Comparison of ENCODE assay signal across 9 cellular contexts in genomic region chr6:116564921-116565872, GRCh38. TPM values are rescaled to one million over a fixed set of nuclear protein-coding genes. Genes with fewer than 3 reads are reported as not detected.
DNase-seq lines count a peak whose midpoint lies in the region; ATAC-seq and TF ChIP-seq lines count a peak whose summit lies in the region.
"Had no signal": no experiment of that assay in that cellular context is flagged by ENCODE, and none has a peak within 500 bp of the region (broad histone marks: within the 10 kb centered on the region; RNA-seq: fewer than 3 reads in every experiment).

No MANE protein-coding gene starts in this region.

- H3K27ac ChIP-seq in H9 (ENCODE audit: insufficient read length, low read depth, low read length), result no peak overlapping the region

- no peak for TF ChIP-seq CTCF in H9 (conservative IDR thresholded peaks at IDR 0.05)

- intact Hi-C loops in left ventricle myocardium superior (cut with micrococcal nuclease), result no loop called here

- no peaks in the 10 kb centered on the region for H3K79me1 ChIP-seq in H9 (ENCODE audit: insufficient read depth, low read depth, low read length, poor library complexity, severe bottlenecking)

- H2BK15ac ChIP-seq in H9 (ENCODE audit: low read depth, low read length), result no peak overlapping the region

- H3T11ph ChIP-seq in H9 (ENCODE audit: low read length), result no peak overlapping the region

- no peak overlapping the region for H3K56ac ChIP-seq in H9 (ENCODE audit: insufficient read length, low read depth, low read length)

- WGBS in H9 (ENCODE audit: extremely low coverage, insufficient read length, low lambda C conversion rate), result no CpG with 5 or more reads among the region's 42 CpGs

- H3K18ac ChIP-seq in H9 (ENCODE audit: insufficient read length, low read depth, low read length), result no peak overlapping the region

- H3K4me1 ChIP-seq in H9 (ENCODE audit: insufficient read depth, low read length), result no peaks in the 10 kb centered on the region

- H3K79me2 ChIP-seq in H9 (ENCODE audit: insufficient read depth, low read length), result no peaks in the 10 kb centered on the region

- H3K4me1 Mint-ChIP-seq in H9, result peaks cover 8% of the 10 kb centered on the region in 2 experiments; a peak in 3 of 4 replicates

- H3K27me3 ChIP-seq in H9 (ENCODE audit: insufficient read depth, low read length), result no peaks in the 10 kb centered on the region

- no peak overlapping the region for H3K4me2 ChIP-seq in H9 (ENCODE audit: insufficient read depth, insufficient read length, low read length)

- H3K9me3 Mint-ChIP-seq in H9, result no peaks in the 10 kb centered on the region

- peak overlapping the region; percentile 60 for H4K5ac ChIP-seq in H9 (ENCODE audit: insufficient read length, low read depth, low read length)

- no peak overlapping the region for H2BK12ac ChIP-seq in H9 (ENCODE audit: insufficient read length, low read depth, low read length)

- H2AFZ ChIP-seq in H9 (ENCODE audit: low read length), result peak overlapping the region; percentile 65

- no peak overlapping the region for H2BK120ac ChIP-seq in H9 (ENCODE audit: low read depth, low read length, poor library complexity, severe bottlenecking)

- no peak overlapping the region for H2BK20ac ChIP-seq in H9 (ENCODE audit: low read depth, low read length, poor library complexity, severe bottlenecking)

- H3K14ac ChIP-seq in H9 (ENCODE audit: insufficient read depth, low read length), result no peak overlapping the region

- H3K23me2 ChIP-seq in H9 (ENCODE audit: insufficient read length, low read depth, low read length, poor library complexity, severe bottlenecking), result no peaks in the 10 kb centered on the region

- H2AK5ac ChIP-seq in H9 (ENCODE audit: insufficient read length, low read length), result no peak overlapping the region

- H3K9me3 ChIP-seq in H9 (ENCODE audit: control insufficient read depth, low read depth, low read length), result no peaks in the 10 kb centered on the region

- no peak for DNase-seq in H9
- DNase-seq in activated naive CD4-positive, alpha-beta T cell treated with anti-CD3 and anti-CD28 coated beads, Interleukin-2, amount 50 U/mL, for 16 hours, result peak; percentile 29
- DNase-seq in left ventricle myocardium superior, result peak; percentile 63
- peak; percentile 11 for DNase-seq in stimulated activated CD4-positive, alpha-beta T cell treated with anti-CD3 and anti-CD28 coated beads, Interleukin-4, amount 100 ng/mL, for 1 hour
- DNase-seq in KBM-7, result no peak
- DNase-seq in NCI-H774 (lab: John Stamatoyannopoulos, UW), result no peak
- no peak for DNase-seq in ecto neural progenitor cell (ENCODE audit: low spot score)

- H3K27ac Mint-ChIP-seq in H9, result no peak overlapping the region

- H3K27me3 Mint-ChIP-seq in H9 (ENCODE audit: low read depth), result peaks cover 12% of the 10 kb centered on the region

- H2BK5ac ChIP-seq in H9 (ENCODE audit: insufficient read length, low read length), result no peak overlapping the region

- in situ Hi-C loops in KBM-7 (cut with MboI; ENCODE audit: low pct_unique_long_range_greater_than_20kb, low sequenced_read_pairs), result no loop called here

- H3K36me3 Mint-ChIP-seq in H9 (ENCODE audit: insufficient read depth in 1 of 3, low read depth in 3 of 3), result no peaks in the 10 kb centered on the region

- no peak overlapping the region for H3K23ac ChIP-seq in H9 (ENCODE audit: insufficient read length, low read depth, low read length)

- H4K91ac ChIP-seq in H9 (ENCODE audit: insufficient read length, low read depth, low read length), result no peak overlapping the region

- H3K4ac ChIP-seq in H9 (ENCODE audit: low read depth, low read length), result no peak overlapping the region

- H3K9ac ChIP-seq in H9 (ENCODE audit: extremely low read depth, insufficient read length, low read length), result no peak overlapping the region

- H3K4me3 Mint-ChIP-seq in H9, result no peak overlapping the region

- ATAC-seq in left ventricle myocardium superior, result peak; percentile 76
- ATAC-seq in GM18909 (IDR thresholded peaks at IDR 0.05; ENCODE audit: poor library complexity, unreplicated experiment), result no peak

- no peaks in the 10 kb centered on the region for H4K20me1 ChIP-seq in H9 (ENCODE audit: control insufficient read depth, insufficient read depth, insufficient read length)

- no peak overlapping the region for H4K8ac ChIP-seq in H9 (replicated peaks; ENCODE audit: insufficient read length, low read depth, low read length)

RNA-seq across cellular contexts. Expression of gene RWDD1, which starts 6.1 kb away (rescaled TPM):
- total RNA-seq in H9 (2021) (38.8 and 42.0 TPM in 2 replicates), left ventricle myocardium superior (72.4 TPM)

RNA-seq across cellular contexts. Expression of gene CALHM4, which starts 11.6 kb away (rescaled TPM):
- not detected in 2 replicates for total RNA-seq in H9 (2021)
- total RNA-seq in left ventricle myocardium superior, result 0.32 TPM
- total RNA-seq: T-helper 1 cell treated with Interleukin-12 subunit alpha and Interleukin-12 subunit beta and Interleukin-4 antibody, amounts not matched to agents 30 ng/mL and 1 ng/mL, for 36 hours had no signal

RNA-seq across cellular contexts. Expression of gene TRAPPC3L, which starts 19.7 kb away (rescaled TPM):
- total RNA-seq in H9 (2021) (not detected in 2 replicates), left ventricle myocardium superior (0.40 TPM)
- total RNA-seq: T-helper 1 cell treated with Interleukin-12 subunit alpha and Interleukin-12 subunit beta and Interleukin-4 antibody, amounts not matched to agents 30 ng/mL and 1 ng/mL, for 36 hours had no signal

RNA-seq across cellular contexts. Expression of gene RSPH4A, which starts 51.1 kb away (rescaled TPM):
- 0.31 and 0.33 TPM in 2 replicates for total RNA-seq in H9 (2021)
- total RNA-seq in left ventricle myocardium superior, result 0.17 TPM

RNA-seq across cellular contexts. Expression of gene CALHM5, which starts 53.8 kb away (rescaled TPM):
- total RNA-seq in H9 (2021), result 0.02 and 0.09 TPM in 2 replicates
- total RNA-seq in left ventricle myocardium superior, result 2.4 TPM
- total RNA-seq: T-helper 1 cell treated with Interleukin-12 subunit alpha and Interleukin-12 subunit beta and Interleukin-4 antibody, amounts not matched to agents 30 ng/mL and 1 ng/mL, for 36 hours had no signal

Comparison
In these comparisons a context has a peak if more than half of its experiments do, and no peak if none do; other contexts are left out.
1. DNase-seq: peak in activated naive CD4-positive, alpha-beta T cell treated with anti-CD3 and anti-CD28 coated beads, Interleukin-2, amount 50 U/mL, for 16 hours (single experiment), left ventricle myocardium superior (single experiment) and stimulated activated CD4-positive, alpha-beta T cell treated with anti-CD3 and anti-CD28 coated beads, Interleukin-4, amount 100 ng/mL, for 1 hour (single experiment); none in H9 (single experiment), KBM-7 (single experiment), NCI-H774 (single experiment) and ecto neural progenitor cell (single experiment).